8 cellular contexts compared by ENCODE assay signal in genomic region chr15:38474155-38474757, GRCh38. TPM values are rescaled to one million over a fixed set of nuclear protein-coding genes. Genes with fewer than 3 reads are reported as not detected.
DNase-seq lines count a peak whose midpoint lies in the region; ATAC-seq and TF ChIP-seq lines count a peak whose summit lies in the region.

No MANE protein-coding gene starts in this region.

- WGBS in sigmoid colon, 2 donors: 29 to 64% methylated on average over 4 of the region's 4 CpGs

- ATAC-seq in GM19452 (IDR thresholded peaks at IDR 0.05; ENCODE audit: unreplicated experiment) (peak; percentile 95), HG03378 (IDR thresholded peaks at IDR 0.05; ENCODE audit: unreplicated experiment) (peak; percentile 97), left cardiac atrium (peak; percentile 94 to 96)

- H3K27ac ChIP-seq in sigmoid colon: no peak overlapping the region

- TF ChIP-seq POLR2A in sigmoid colon (IDR thresholded peaks at IDR 0.05): no peak

- peak in 3 of 4 experiments; percentile 49 to 64 (median 55) for TF ChIP-seq CTCF in sigmoid colon (IDR thresholded peaks at IDR 0.05)

- no peak for TF ChIP-seq EP300 in sigmoid colon (IDR thresholded peaks at IDR 0.05)

- H3K4me3 ChIP-seq in adipocyte (ENCODE audit: low read length): no peak overlapping the region
- H3K4me3 ChIP-seq in sigmoid colon: no peak overlapping the region

- H3K9ac ChIP-seq in adipocyte (ENCODE audit: low read length): no peak overlapping the region

- peaks cover 26% of the 10 kb centered on the region for H3K36me3 ChIP-seq in adipocyte (ENCODE audit: control insufficient read depth, insufficient read depth, low read length, severe bottlenecking)
- peaks cover 0 to 79% (median 10%) of the 10 kb centered on the region in 4 donors for H3K36me3 ChIP-seq in sigmoid colon

- H3K4me1 ChIP-seq in adipocyte (ENCODE audit: control insufficient read depth, insufficient read depth, low read length) (peaks cover 10% of the 10 kb centered on the region), sigmoid colon (no peaks in the 10 kb centered on the region)

- intact Hi-C loops in left cardiac atrium (cut with DNase I) (loop anchor here (5.0 to 10.0 kb wide), 3 partner anchors 91 to 191 kb away; partner anchors contain the start of gene RASGRP1 (in 1 of the 2)), sigmoid colon (cut with DNase I) (loop anchor here (2.0 kb wide), 1 partner anchor 209 kb away; no protein-coding TSS in a partner anchor)

- H3K9me3 ChIP-seq in adipocyte (ENCODE audit: control insufficient read depth, low read length) (no peaks in the 10 kb centered on the region), sigmoid colon (no peaks in the 10 kb centered on the region)

- DNase-seq in NCI-H82 (lab: John Stamatoyannopoulos, UW) (peak; percentile 74), NCI-H82 treated with DMSO at 0.1 percent for 48 hours (lab: John Stamatoyannopoulos, UW; ENCODE audit: unreplicated experiment) (no peak), NCI-H69 (lab: John Stamatoyannopoulos, UW) (peak; percentile 76), adipocyte (ENCODE audit: low read depth) (peak; percentile 78), left cardiac atrium (no peak), sigmoid colon (no peak)

- H3K27me3 ChIP-seq in adipocyte (replicated peaks; ENCODE audit: control insufficient read depth, insufficient read depth, low read length): no peaks in the 10 kb centered on the region
- no peaks in the 10 kb centered on the region for H3K27me3 ChIP-seq in sigmoid colon

RNA-seq across cellular contexts. Expression of gene FAM98B, which starts 20.3 kb away (rescaled TPM):
- total RNA-seq in left cardiac atrium: 10 to 100 TPM; 16.1 to 25.0 TPM
- 10 to 100 TPM; 12.1 to 16.6 (median 13.8) TPM for total RNA-seq in sigmoid colon
- 10 to 100 TPM; 10.9 to 13.3 (median 12.0) TPM for polyA plus RNA-seq in sigmoid colon

Comparison
In these comparisons a context has a peak if more than half of its experiments do, and no peak if none do; other contexts are left out.
1. DNase-seq: peak in NCI-H82 (single experiment), NCI-H69 (single experiment) and adipocyte (single experiment); none in NCI-H82 treated with DMSO at 0.1 percent for 48 hours (single experiment), left cardiac atrium (single experiment) and sigmoid colon (single experiment).
2. Peak in every context shown above with its lines, with median percentiles within 50 percentile points of each other: ATAC-seq.